In the genomic region with DNA sequence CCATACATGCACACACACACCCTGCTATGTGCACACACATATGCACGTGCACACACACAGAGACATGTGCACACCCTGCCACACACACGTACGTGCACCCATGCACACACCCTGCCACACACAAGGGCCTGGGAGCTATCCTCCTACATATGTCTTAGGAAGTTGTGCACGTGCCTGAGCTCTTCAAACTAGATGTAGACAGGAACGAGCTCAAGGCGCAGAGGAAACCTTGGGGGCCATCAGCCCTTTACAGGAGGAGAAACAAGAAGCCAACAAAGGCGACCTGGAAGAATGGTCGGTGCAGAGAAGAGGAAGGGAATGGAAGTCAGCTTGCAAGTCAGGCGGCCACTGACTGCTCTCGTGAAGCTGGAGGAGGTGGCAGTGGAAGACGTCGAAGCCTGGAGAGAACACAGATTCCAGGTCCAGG, we compare ENCODE assay signal across 1 cellular context.
A peak's percentile ranks its signal among the peaks of the same experiment; 100 is the strongest.
TF ChIP-seq lines count a peak whose summit lies in the region.

No MANE protein-coding gene starts in this region.

TF ChIP-seq in K562, 482 proteins besides CTCF, POLR2A, EP300 and RAD21 (continued from another document):
- TF ChIP-seq, protein P1, sequence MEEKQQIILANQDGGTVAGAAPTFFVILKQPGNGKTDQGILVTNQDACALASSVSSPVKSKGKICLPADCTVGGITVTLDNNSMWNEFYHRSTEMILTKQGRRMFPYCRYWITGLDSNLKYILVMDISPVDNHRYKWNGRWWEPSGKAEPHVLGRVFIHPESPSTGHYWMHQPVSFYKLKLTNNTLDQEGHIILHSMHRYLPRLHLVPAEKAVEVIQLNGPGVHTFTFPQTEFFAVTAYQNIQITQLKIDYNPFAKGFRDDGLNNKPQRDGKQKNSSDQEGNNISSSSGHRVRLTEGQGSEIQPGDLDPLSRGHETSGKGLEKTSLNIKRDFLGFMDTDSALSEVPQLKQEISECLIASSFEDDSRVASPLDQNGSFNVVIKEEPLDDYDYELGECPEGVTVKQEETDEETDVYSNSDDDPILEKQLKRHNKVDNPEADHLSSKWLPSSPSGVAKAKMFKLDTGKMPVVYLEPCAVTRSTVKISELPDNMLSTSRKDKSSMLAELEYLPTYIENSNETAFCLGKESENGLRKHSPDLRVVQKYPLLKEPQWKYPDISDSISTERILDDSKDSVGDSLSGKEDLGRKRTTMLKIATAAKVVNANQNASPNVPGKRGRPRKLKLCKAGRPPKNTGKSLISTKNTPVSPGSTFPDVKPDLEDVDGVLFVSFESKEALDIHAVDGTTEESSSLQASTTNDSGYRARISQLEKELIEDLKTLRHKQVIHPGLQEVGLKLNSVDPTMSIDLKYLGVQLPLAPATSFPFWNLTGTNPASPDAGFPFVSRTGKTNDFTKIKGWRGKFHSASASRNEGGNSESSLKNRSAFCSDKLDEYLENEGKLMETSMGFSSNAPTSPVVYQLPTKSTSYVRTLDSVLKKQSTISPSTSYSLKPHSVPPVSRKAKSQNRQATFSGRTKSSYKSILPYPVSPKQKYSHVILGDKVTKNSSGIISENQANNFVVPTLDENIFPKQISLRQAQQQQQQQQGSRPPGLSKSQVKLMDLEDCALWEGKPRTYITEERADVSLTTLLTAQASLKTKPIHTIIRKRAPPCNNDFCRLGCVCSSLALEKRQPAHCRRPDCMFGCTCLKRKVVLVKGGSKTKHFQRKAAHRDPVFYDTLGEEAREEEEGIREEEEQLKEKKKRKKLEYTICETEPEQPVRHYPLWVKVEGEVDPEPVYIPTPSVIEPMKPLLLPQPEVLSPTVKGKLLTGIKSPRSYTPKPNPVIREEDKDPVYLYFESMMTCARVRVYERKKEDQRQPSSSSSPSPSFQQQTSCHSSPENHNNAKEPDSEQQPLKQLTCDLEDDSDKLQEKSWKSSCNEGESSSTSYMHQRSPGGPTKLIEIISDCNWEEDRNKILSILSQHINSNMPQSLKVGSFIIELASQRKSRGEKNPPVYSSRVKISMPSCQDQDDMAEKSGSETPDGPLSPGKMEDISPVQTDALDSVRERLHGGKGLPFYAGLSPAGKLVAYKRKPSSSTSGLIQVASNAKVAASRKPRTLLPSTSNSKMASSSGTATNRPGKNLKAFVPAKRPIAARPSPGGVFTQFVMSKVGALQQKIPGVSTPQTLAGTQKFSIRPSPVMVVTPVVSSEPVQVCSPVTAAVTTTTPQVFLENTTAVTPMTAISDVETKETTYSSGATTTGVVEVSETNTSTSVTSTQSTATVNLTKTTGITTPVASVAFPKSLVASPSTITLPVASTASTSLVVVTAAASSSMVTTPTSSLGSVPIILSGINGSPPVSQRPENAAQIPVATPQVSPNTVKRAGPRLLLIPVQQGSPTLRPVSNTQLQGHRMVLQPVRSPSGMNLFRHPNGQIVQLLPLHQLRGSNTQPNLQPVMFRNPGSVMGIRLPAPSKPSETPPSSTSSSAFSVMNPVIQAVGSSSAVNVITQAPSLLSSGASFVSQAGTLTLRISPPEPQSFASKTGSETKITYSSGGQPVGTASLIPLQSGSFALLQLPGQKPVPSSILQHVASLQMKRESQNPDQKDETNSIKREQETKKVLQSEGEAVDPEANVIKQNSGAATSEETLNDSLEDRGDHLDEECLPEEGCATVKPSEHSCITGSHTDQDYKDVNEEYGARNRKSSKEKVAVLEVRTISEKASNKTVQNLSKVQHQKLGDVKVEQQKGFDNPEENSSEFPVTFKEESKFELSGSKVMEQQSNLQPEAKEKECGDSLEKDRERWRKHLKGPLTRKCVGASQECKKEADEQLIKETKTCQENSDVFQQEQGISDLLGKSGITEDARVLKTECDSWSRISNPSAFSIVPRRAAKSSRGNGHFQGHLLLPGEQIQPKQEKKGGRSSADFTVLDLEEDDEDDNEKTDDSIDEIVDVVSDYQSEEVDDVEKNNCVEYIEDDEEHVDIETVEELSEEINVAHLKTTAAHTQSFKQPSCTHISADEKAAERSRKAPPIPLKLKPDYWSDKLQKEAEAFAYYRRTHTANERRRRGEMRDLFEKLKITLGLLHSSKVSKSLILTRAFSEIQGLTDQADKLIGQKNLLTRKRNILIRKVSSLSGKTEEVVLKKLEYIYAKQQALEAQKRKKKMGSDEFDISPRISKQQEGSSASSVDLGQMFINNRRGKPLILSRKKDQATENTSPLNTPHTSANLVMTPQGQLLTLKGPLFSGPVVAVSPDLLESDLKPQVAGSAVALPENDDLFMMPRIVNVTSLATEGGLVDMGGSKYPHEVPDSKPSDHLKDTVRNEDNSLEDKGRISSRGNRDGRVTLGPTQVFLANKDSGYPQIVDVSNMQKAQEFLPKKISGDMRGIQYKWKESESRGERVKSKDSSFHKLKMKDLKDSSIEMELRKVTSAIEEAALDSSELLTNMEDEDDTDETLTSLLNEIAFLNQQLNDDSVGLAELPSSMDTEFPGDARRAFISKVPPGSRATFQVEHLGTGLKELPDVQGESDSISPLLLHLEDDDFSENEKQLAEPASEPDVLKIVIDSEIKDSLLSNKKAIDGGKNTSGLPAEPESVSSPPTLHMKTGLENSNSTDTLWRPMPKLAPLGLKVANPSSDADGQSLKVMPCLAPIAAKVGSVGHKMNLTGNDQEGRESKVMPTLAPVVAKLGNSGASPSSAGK (IDR thresholded peaks at IDR 0.05) = peak; percentile 84
- TF ChIP-seq CEBPG (CRISPR knock-in tag; IDR thresholded peaks at IDR 0.05) = 0 out of 2 replicates have a peak, but pooled peaks have one; percentile 33
- TF ChIP-seq CEBPG (tag; conservative IDR thresholded peaks at IDR 0.05 in 1 of 2, IDR thresholded peaks at IDR 0.05 in 1 of 2) = no peak
- 0 out of 2 replicates have a peak, but pooled peaks have one; percentile 17 for TF ChIP-seq CBFB (CRISPR knock-in tag; IDR thresholded peaks at IDR 0.05)
- TF ChIP-seq, protein P2, sequence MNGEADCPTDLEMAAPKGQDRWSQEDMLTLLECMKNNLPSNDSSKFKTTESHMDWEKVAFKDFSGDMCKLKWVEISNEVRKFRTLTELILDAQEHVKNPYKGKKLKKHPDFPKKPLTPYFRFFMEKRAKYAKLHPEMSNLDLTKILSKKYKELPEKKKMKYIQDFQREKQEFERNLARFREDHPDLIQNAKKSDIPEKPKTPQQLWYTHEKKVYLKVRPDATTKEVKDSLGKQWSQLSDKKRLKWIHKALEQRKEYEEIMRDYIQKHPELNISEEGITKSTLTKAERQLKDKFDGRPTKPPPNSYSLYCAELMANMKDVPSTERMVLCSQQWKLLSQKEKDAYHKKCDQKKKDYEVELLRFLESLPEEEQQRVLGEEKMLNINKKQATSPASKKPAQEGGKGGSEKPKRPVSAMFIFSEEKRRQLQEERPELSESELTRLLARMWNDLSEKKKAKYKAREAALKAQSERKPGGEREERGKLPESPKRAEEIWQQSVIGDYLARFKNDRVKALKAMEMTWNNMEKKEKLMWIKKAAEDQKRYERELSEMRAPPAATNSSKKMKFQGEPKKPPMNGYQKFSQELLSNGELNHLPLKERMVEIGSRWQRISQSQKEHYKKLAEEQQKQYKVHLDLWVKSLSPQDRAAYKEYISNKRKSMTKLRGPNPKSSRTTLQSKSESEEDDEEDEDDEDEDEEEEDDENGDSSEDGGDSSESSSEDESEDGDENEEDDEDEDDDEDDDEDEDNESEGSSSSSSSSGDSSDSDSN (IDR thresholded peaks at IDR 0.05; ENCODE audit: borderline replicate concordance in 1 of 2, low read depth in 2 of 2, low read length in 2 of 2) = 0 out of 4 replicates have a peak, but pooled peaks of 1 of the 2 experiments have one; percentile 16
- TF ChIP-seq JUN (IDR thresholded peaks at IDR 0.05; ENCODE audit: borderline replicate concordance, low read depth, low read length) = no peak
- 0 out of 2 replicates have a peak, but pooled peaks have one; percentile 33 for TF ChIP-seq JUN (CRISPR knock-in tag; IDR thresholded peaks at IDR 0.05; ENCODE audit: borderline replicate concordance)
- TF ChIP-seq MCM7 (IDR thresholded peaks at IDR 0.05) = no peak
- TF ChIP-seq CBX1 (IDR thresholded peaks at IDR 0.05; ENCODE audit: low read depth) = 0 out of 2 replicates have a peak, but pooled peaks have one; percentile 30
- TF ChIP-seq MAFF (IDR thresholded peaks at IDR 0.05; ENCODE audit: low read length) = no peak
- TF ChIP-seq CTBP1 (IDR thresholded peaks at IDR 0.05; ENCODE audit: borderline replicate concordance) = peak; percentile 65; the same call in 1 of the 2 replicates
- TF ChIP-seq ZNF274 (IDR thresholded peaks at IDR 0.05; ENCODE audit: borderline replicate concordance, low read depth, low read length) = no peak
- TF ChIP-seq, protein P3, sequence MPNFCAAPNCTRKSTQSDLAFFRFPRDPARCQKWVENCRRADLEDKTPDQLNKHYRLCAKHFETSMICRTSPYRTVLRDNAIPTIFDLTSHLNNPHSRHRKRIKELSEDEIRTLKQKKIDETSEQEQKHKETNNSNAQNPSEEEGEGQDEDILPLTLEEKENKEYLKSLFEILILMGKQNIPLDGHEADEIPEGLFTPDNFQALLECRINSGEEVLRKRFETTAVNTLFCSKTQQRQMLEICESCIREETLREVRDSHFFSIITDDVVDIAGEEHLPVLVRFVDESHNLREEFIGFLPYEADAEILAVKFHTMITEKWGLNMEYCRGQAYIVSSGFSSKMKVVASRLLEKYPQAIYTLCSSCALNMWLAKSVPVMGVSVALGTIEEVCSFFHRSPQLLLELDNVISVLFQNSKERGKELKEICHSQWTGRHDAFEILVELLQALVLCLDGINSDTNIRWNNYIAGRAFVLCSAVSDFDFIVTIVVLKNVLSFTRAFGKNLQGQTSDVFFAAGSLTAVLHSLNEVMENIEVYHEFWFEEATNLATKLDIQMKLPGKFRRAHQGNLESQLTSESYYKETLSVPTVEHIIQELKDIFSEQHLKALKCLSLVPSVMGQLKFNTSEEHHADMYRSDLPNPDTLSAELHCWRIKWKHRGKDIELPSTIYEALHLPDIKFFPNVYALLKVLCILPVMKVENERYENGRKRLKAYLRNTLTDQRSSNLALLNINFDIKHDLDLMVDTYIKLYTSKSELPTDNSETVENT (CRISPR knock-in tag; IDR thresholded peaks at IDR 0.05) = peak; percentile 18; the same call in 1 of the 2 replicates
- no peak for TF ChIP-seq ZNF76 (CRISPR knock-in tag; IDR thresholded peaks at IDR 0.05; ENCODE audit: borderline replicate concordance)
- TF ChIP-seq ATF1 (CRISPR knock-in tag; IDR thresholded peaks at IDR 0.05) = 0 out of 2 replicates have a peak, but pooled peaks have one; percentile 6
- no peak for TF ChIP-seq ATF1 (tag; IDR thresholded peaks at IDR 0.05)
- no peak for TF ChIP-seq ZFP36 (IDR thresholded peaks at IDR 0.05; ENCODE audit: low read depth, low read length, partially characterized antibody)
- TF ChIP-seq PTTG1 (tag; IDR thresholded peaks at IDR 0.05; ENCODE audit: low read depth) = no peak
- TF ChIP-seq, protein P4, sequence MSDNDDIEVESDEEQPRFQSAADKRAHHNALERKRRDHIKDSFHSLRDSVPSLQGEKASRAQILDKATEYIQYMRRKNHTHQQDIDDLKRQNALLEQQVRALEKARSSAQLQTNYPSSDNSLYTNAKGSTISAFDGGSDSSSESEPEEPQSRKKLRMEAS (CRISPR knock-in tag; IDR thresholded peaks at IDR 0.05) = peak; percentile 70
- no peak for TF ChIP-seq TSC22D4 (tag; IDR thresholded peaks at IDR 0.05)
- no peak for TF ChIP-seq ETV5 (CRISPR knock-in tag; IDR thresholded peaks at IDR 0.05; ENCODE audit: low read depth)
- no peak for TF ChIP-seq SMAD1 (IDR thresholded peaks at IDR 0.05; ENCODE audit: low read depth, low read length, partially characterized antibody)
